8 cellular contexts compared by ENCODE assay signal in the genomic region with DNA sequence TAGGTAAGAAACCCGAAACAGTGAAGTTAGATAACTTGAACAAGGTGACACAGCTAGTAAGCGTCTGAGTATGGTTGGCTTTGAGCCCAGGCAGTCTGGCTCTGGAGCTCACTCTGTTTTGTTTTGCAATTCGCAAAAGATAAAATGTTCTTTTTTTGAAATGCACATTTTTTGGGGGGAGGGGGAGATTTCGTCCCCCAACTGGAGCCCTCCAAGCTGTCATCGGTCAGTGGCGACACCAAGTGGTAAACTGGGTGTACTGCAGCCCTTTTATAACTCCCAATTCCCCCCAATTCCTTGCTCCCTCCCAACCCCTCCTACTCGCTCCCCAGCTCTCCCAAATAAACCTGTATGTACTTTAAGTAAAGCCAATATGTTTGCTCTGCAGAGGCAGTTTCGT. TPM values are rescaled to one million over a fixed set of nuclear protein-coding genes. Genes with fewer than 3 reads are reported as not detected.
DNase-seq lines count a peak whose midpoint lies in the region; ATAC-seq, FAIRE-seq and TF ChIP-seq lines count a peak whose summit lies in the region.

No MANE protein-coding gene starts in this region.

- H4K20me1 ChIP-seq in fibroblast of lung (ENCODE audit: control insufficient read depth, extremely low read depth, insufficient read depth, low read length): no peaks in the 10 kb centered on the region

- no peaks in the 10 kb centered on the region for H3K79me2 ChIP-seq in fibroblast of lung (ENCODE audit: control insufficient read depth, insufficient read depth, low read length)

- 13 to 23% (median 21%) methylated on average over 8 of the region's 8 CpGs for WGBS in small intestine, 3 donors

- H3K36me3 Mint-ChIP-seq in Calu3 (ENCODE audit: insufficient read depth, unreplicated experiment) (peaks cover 13% of the 10 kb centered on the region), HFFc6 (ENCODE audit: low read depth) (no peaks in the 10 kb centered on the region), osteocyte (ENCODE audit: unreplicated experiment) (no peaks in the 10 kb centered on the region)

- BruUV-seq in Calu3 (replicated peaks; lab: Mats Ljungman, UMichigan): no TSS peak

- H3K9me3 Mint-ChIP-seq in Calu3 (ENCODE audit: low read depth, unreplicated experiment) (no peaks in the 10 kb centered on the region), HFFc6 (no peaks in the 10 kb centered on the region), osteocyte (ENCODE audit: unreplicated experiment) (no peaks in the 10 kb centered on the region)

- CTCF ChIA-PET in Calu3 (lab: Charles Lee): interaction anchor here (1.5 to 2.2 kb wide), 2 partner anchors 35 to 162 kb away, joined by 4 to 7 read pairs; no protein-coding TSS in a partner anchor

- H3K27ac Mint-ChIP-seq in Calu3 (ENCODE audit: unreplicated experiment) (no peak overlapping the region), HFFc6 (no peak overlapping the region), osteocyte (ENCODE audit: unreplicated experiment) (no peak overlapping the region)

- H3K9ac ChIP-seq in fibroblast of lung (ENCODE audit: insufficient read depth, low read length): no peak overlapping the region

- H3K4me1 Mint-ChIP-seq in Calu3 (ENCODE audit: low read depth, unreplicated experiment): peaks cover 4% of the 10 kb centered on the region
- peaks cover 6% of the 10 kb centered on the region for H3K4me1 Mint-ChIP-seq in HFFc6 (ENCODE audit: low read depth)
- H3K4me1 Mint-ChIP-seq in osteocyte (ENCODE audit: unreplicated experiment): peaks cover 9% of the 10 kb centered on the region

- H3K4me3 Mint-ChIP-seq in Calu3 (ENCODE audit: low read depth, unreplicated experiment): no peak overlapping the region
- H3K4me3 Mint-ChIP-seq in HFFc6: no peak overlapping the region
- H3K4me3 Mint-ChIP-seq in osteocyte (ENCODE audit: unreplicated experiment): no peak overlapping the region

- H3K36me3 ChIP-seq in fibroblast of lung (ENCODE audit: control insufficient read depth, insufficient read depth, low read length) (no peaks in the 10 kb centered on the region), small intestine (ENCODE audit: control insufficient read depth in 2 of 2, insufficient read depth in 2 of 2, low read length in 2 of 2) (no peaks in the 10 kb centered on the region)

- H3K27ac ChIP-seq in fibroblast of lung (ENCODE audit: insufficient read depth, low read length) (no peak overlapping the region), small intestine (ENCODE audit: low read depth in 1 of 2, low read length in 1 of 2) (no peak overlapping the region)

- H3K27me3 ChIP-seq in fibroblast of lung (ENCODE audit: control insufficient read depth, insufficient read depth, low read length) (no peaks in the 10 kb centered on the region), small intestine (ENCODE audit: control insufficient read depth in 2 of 2, insufficient read depth in 2 of 2, low read length in 2 of 2) (no peaks in the 10 kb centered on the region)

- TF ChIP-seq CTCF in Calu3 (IDR thresholded peaks at IDR 0.05; ENCODE audit: unreplicated experiment) (peak; percentile 76), HFFc6 (IDR thresholded peaks at IDR 0.05) (peak; percentile 86), fibroblast of lung (conservative IDR thresholded peaks at IDR 0.05 in 1 of 2, IDR thresholded peaks at IDR 0.05 in 1 of 2; ENCODE audit: low read depth in 1 of 2, low read length in 2 of 2) (peak; percentile 66 to 82), osteocyte (IDR thresholded peaks at IDR 0.05) (peak; percentile 73)

- H3K4me1 ChIP-seq in fibroblast of lung (ENCODE audit: control insufficient read depth, extremely low read depth, insufficient read depth, low read length): no peaks in the 10 kb centered on the region
- H3K4me1 ChIP-seq in small intestine (ENCODE audit: control insufficient read depth in 2 of 2, insufficient read depth in 1 of 2, low read depth in 1 of 2, low read length in 1 of 2): no peaks in the 10 kb centered on the region

- no peak overlapping the region for H3K4me3 ChIP-seq in fibroblast of lung (replicated peaks in 1 of 4; ENCODE audit: control extremely low read depth in 1 of 4, insufficient read depth in 1 of 4, low read depth in 3 of 4, low read length in 4 of 4)
- H3K4me3 ChIP-seq in small intestine (ENCODE audit: low read depth in 1 of 2, low read length in 2 of 2): no peak overlapping the region

- intact Hi-C loops in Calu3 (cut with micrococcal nuclease; ENCODE audit: unreplicated experiment): no loop called here

- H3K9me3 ChIP-seq in fibroblast of lung (ENCODE audit: control insufficient read depth, insufficient read depth, low read depth, low read length) (no peaks in the 10 kb centered on the region), small intestine (ENCODE audit: control insufficient read depth, low read depth) (no peaks in the 10 kb centered on the region)

- DNase-seq in Calu3: peak; percentile 29
- peak; percentile 16 for DNase-seq in HFFc6
- DNase-seq in activated CD4-positive, alpha-beta T cell treated with anti-CD3 and anti-CD28 coated beads for 48 hours: peak; percentile 25
- DNase-seq in fibroblast of lung (ENCODE audit: low read depth in 2 of 2): peak; percentile 50 to 55
- DNase-seq in osteocyte (ENCODE audit: extremely low spot score, unreplicated experiment): no peak
- DNase-seq in small intestine: no peak

- ATAC-seq in HG03175 (IDR thresholded peaks at IDR 0.05; ENCODE audit: unreplicated experiment) (no peak), GM18909 (IDR thresholded peaks at IDR 0.05; ENCODE audit: poor library complexity, unreplicated experiment) (no peak)

- no peak for FAIRE-seq in small intestine (lab: Jason Lieb, UNC)

- H3K27me3 Mint-ChIP-seq in Calu3 (ENCODE audit: unreplicated experiment) (no peaks in the 10 kb centered on the region), HFFc6 (ENCODE audit: insufficient read depth) (no peaks in the 10 kb centered on the region; the same call in 1 of the 2 replicates), osteocyte (ENCODE audit: unreplicated experiment) (no peaks in the 10 kb centered on the region)

- no peak overlapping the region for H2AFZ ChIP-seq in fibroblast of lung (ENCODE audit: low read length)

- no peak overlapping the region for H3K4me2 ChIP-seq in fibroblast of lung (ENCODE audit: extremely low read depth, insufficient read depth, low read length)

RNA-seq across cellular contexts. Expression of a gene that starts 2.8 kb away (rescaled TPM):
- total RNA-seq in Calu3 (2022) (13.6 and 19.1 TPM in 2 replicates), fibroblast of lung (3.6 and 4.9 TPM in 2 replicates), osteocyte (12.5 and 13.1 TPM in 2 replicates)
- total RNA-seq in HFFc6 (2021; fragmentation: NEBNext Ultra II Directional; extraction: Animal tissue kit (Norgen Biotek cat#: 25700)): 1 to 10 TPM; 1.7 to 4.0 (median 2.4) TPM
- polyA plus RNA-seq in fibroblast of lung (2.9 and 3.4 TPM in 2 replicates), small intestine (1 to 10 TPM; 2.7 to 5.1 (median 4.5) TPM)
- 2.2 and 2.7 TPM in 2 replicates for polyA plus RNA-seq in fibroblast of lung (2012)
- polyA minus RNA-seq in fibroblast of lung (ENCODE audit: low replicate concordance): 1.5 and 4.0 TPM in 2 replicates

RNA-seq across cellular contexts. Expression of a gene that starts 40.3 kb away (rescaled TPM):
- total RNA-seq in Calu3 (2022) (3.1 and 4.2 TPM in 2 replicates), fibroblast of lung (2.3 and 3.0 TPM in 2 replicates), osteocyte (4.5 and 4.6 TPM in 2 replicates)
- 1 to 10 TPM; 1.9 to 2.3 (median 2.0) TPM for total RNA-seq in HFFc6 (2021; fragmentation: NEBNext Ultra II Directional; extraction: Animal tissue kit (Norgen Biotek cat#: 25700))
- polyA plus RNA-seq in fibroblast of lung (2.2 and 2.6 TPM in 2 replicates), small intestine (1 to 10 TPM in 1 of 3 donors, under 1 TPM in 2; 0.45 to 2.1 (median 0.81) TPM)
- 2.3 and 2.4 TPM in 2 replicates for polyA plus RNA-seq in fibroblast of lung (2012)
- 2.3 and 5.0 TPM in 2 replicates for polyA minus RNA-seq in fibroblast of lung (ENCODE audit: low replicate concordance)

Comparison
In these comparisons a context has a peak if more than half of its experiments do, and no peak if none do; other contexts are left out.
1. DNase-seq: peak in Calu3 (single experiment), HFFc6 (single experiment), activated CD4-positive, alpha-beta T cell treated with anti-CD3 and anti-CD28 coated beads for 48 hours (single experiment) and fibroblast of lung (2 of 2); none in osteocyte (single experiment) and small intestine (single experiment).
2. Peak in every context shown above with its lines, with median percentiles within 50 percentile points of each other: CTCF ChIP-seq.